In the genomic region with DNA sequence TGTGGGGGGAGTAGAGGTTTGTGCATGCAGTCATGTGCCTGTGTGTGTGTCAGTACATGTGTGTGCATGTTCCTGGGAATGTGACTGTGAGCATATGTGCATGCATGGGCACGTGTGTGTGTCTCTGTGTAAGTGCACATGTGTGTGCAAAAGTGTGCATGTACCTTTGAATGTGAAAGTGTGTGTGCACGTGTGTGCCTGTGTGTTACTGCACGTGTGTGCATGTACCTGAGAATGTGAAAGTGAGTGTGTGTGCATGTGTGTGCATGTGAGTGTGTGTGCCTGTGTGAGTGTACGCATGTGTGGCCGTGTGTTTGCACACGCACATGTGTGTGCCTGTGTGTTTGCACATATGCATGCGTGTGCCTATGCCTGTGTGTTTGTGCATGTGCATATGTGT, we compare ENCODE assay signal across 1 cellular context.
A peak's percentile ranks its signal among the peaks of the same experiment; 100 is the strongest.
TF ChIP-seq lines count a peak whose summit lies in the region.

No MANE protein-coding gene starts in this region.

TF ChIP-seq in HepG2, 621 proteins besides CTCF, POLR2A, EP300 and RAD21:
- TF ChIP-seq, protein P1, sequence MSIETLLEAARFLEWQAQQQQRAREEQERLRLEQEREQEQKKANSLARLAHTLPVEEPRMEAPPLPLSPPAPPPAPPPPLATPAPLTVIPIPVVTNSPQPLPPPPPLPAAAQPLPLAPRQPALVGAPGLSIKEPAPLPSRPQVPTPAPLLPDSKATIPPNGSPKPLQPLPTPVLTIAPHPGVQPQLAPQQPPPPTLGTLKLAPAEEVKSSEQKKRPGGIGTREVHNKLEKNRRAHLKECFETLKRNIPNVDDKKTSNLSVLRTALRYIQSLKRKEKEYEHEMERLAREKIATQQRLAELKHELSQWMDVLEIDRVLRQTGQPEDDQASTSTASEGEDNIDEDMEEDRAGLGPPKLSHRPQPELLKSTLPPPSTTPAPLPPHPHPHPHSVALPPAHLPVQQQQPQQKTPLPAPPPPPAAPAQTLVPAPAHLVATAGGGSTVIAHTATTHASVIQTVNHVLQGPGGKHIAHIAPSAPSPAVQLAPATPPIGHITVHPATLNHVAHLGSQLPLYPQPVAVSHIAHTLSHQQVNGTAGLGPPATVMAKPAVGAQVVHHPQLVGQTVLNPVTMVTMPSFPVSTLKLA (IDR thresholded peaks at IDR 0.05) = peak; percentile 95
- TF ChIP-seq CREB1 (IDR thresholded peaks at IDR 0.05) (no peak), CREB1 (CRISPR knock-in tag; IDR thresholded peaks at IDR 0.05) (no peak), NAIF1 (CRISPR knock-in tag; IDR thresholded peaks at IDR 0.05; ENCODE audit: borderline replicate concordance) (no peak), SOX13 (IDR thresholded peaks at IDR 0.05) (no peak), SOX13 (CRISPR knock-in tag; conservative IDR thresholded peaks at IDR 0.05 in 1 of 2, IDR thresholded peaks at IDR 0.05 in 1 of 2) (no peak)
